Comparison of ENCODE assay signal across 1 cellular context in the genomic region with DNA sequence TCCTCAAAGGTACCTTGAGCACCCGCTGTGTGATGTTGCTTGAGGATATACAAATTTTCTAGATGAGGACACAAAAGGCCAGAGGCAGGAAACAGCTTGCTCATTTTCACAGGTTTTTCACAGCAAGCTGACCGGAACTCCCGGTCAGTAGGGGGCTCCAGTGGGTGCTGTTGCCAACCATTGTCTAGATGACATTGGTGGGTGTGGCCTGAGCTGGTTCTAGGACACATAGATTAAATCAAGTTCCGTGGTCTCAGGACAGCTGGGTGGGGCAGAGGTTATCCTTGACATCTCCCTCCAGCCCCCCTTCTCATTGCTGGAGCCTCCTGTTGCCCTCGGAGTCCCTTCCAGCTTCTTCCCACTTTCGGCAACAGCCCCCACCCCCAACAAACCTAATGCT.
TF ChIP-seq lines count a peak whose summit lies in the region.

No MANE protein-coding gene starts in this region.

TF ChIP-seq in IMR-90, 13 proteins besides CTCF, POLR2A, EP300 and RAD21 (continued from another document):
- TF ChIP-seq MAZ (IDR thresholded peaks at IDR 0.05; ENCODE audit: borderline replicate concordance, low read depth, low read length), result no peak
- TF ChIP-seq MAFK (IDR thresholded peaks at IDR 0.05; ENCODE audit: low read depth, low read length), result no peak
- TF ChIP-seq RCOR1 (IDR thresholded peaks at IDR 0.05; ENCODE audit: insufficient replicate concordance, low read length), result no peak
- TF ChIP-seq RFX5 (IDR thresholded peaks at IDR 0.05; ENCODE audit: low read depth, low read length), result no peak
- TF ChIP-seq SMC3 (IDR thresholded peaks at IDR 0.05; ENCODE audit: low read depth, low read length), result no peak
- TF ChIP-seq NFE2L2 (IDR thresholded peaks at IDR 0.05; ENCODE audit: low read depth, low read length), result no peak
TF ChIP-seq in IMR-90: peak in this region for 0.
